ENCODE assay signal across 2 cellular contexts in genomic region chr16:84699147-84699711, GRCh38.
A peak's percentile ranks its signal among the peaks of the same experiment; 100 is the strongest.
TF ChIP-seq lines count a peak whose summit lies in the region.

No MANE protein-coding gene starts in this region.

TF ChIP-seq in GM12878, 131 proteins besides CTCF, POLR2A, EP300 and RAD21:
- TF ChIP-seq EGR1 (IDR thresholded peaks at IDR 0.05; ENCODE audit: borderline replicate concordance in 1 of 2, low read depth in 2 of 2, low read length in 2 of 2) = no peak
- no peak for TF ChIP-seq SKIL (IDR thresholded peaks at IDR 0.05; ENCODE audit: low read depth, poor library complexity, severe bottlenecking)
- TF ChIP-seq MLLT1 (IDR thresholded peaks at IDR 0.05) = 0 out of 2 replicates have a peak, but pooled peaks have one; percentile 33
- no peak for TF ChIP-seq HCFC1 (IDR thresholded peaks at IDR 0.05; ENCODE audit: low read length)
- no peak for TF ChIP-seq SMAD5 (IDR thresholded peaks at IDR 0.05; ENCODE audit: low read depth)
- TF ChIP-seq RBBP5 (conservative IDR thresholded peaks at IDR 0.05) = no peak
- no peak for TF ChIP-seq USF2 (IDR thresholded peaks at IDR 0.05; ENCODE audit: borderline replicate concordance, low read depth, low read length)
- TF ChIP-seq MEF2A (IDR thresholded peaks at IDR 0.05; ENCODE audit: insufficient read depth, low read depth, low read length) = no peak
- peak; percentile 95 for TF ChIP-seq ZNF24 (IDR thresholded peaks at IDR 0.05)

TF ChIP-seq in HepG2, 621 proteins besides CTCF, POLR2A, EP300 and RAD21 (continues in another document):
- TF ChIP-seq KLF11 (CRISPR knock-in tag; IDR thresholded peaks at IDR 0.05) (0 out of 2 replicates have a peak, but pooled peaks have one; percentile 48), ZSCAN9 (CRISPR knock-in tag; IDR thresholded peaks at IDR 0.05; ENCODE audit: borderline replicate concordance) (no peak), CREBL2 (CRISPR knock-in tag; IDR thresholded peaks at IDR 0.05; ENCODE audit: borderline replicate concordance) (peak; percentile 95; the same call in 1 of the 2 replicates), ZNF766 (CRISPR knock-in tag; IDR thresholded peaks at IDR 0.05; ENCODE audit: borderline replicate concordance) (peak; percentile 81), ZNF704 (CRISPR knock-in tag; IDR thresholded peaks at IDR 0.05; ENCODE audit: borderline replicate concordance) (peak; percentile 86), HNRNPLL (IDR thresholded peaks at IDR 0.05; ENCODE audit: low read depth, low read length, poor library complexity, severe bottlenecking) (peak; percentile 72), FOXP4 (CRISPR knock-in tag; IDR thresholded peaks at IDR 0.05) (peak; percentile 37; the same call in 1 of the 2 replicates), ZSCAN29 (CRISPR knock-in tag; conservative IDR thresholded peaks at IDR 0.05) (peak; percentile 80), MED13 (CRISPR knock-in tag; IDR thresholded peaks at IDR 0.05) (peak; percentile 74; the same call in 1 of the 2 replicates), ZNF276 (CRISPR knock-in tag; IDR thresholded peaks at IDR 0.05; ENCODE audit: low read depth) (peak; percentile 59; the same call in 1 of the 2 replicates), ARHGAP35 (CRISPR knock-in tag; IDR thresholded peaks at IDR 0.05; ENCODE audit: borderline replicate concordance) (peak; percentile 94), CBX5 (CRISPR knock-in tag; IDR thresholded peaks at IDR 0.05; ENCODE audit: borderline replicate concordance) (no peak), ZMYM3 (CRISPR knock-in tag; IDR thresholded peaks at IDR 0.05) (0 out of 2 replicates have a peak, but pooled peaks have one; percentile 2), ZNF512B (CRISPR knock-in tag; IDR thresholded peaks at IDR 0.05; ENCODE audit: borderline replicate concordance) (no peak), BCL6 (CRISPR knock-in tag; IDR thresholded peaks at IDR 0.05) (0 out of 2 replicates have a peak, but pooled peaks have one; percentile 4), ELF4 (CRISPR knock-in tag; IDR thresholded peaks at IDR 0.05; ENCODE audit: borderline replicate concordance) (peak; percentile 90; the same call in 1 of the 2 replicates), ZBTB4 (CRISPR knock-in tag; IDR thresholded peaks at IDR 0.05; ENCODE audit: borderline replicate concordance) (0 out of 2 replicates have a peak, but pooled peaks have one; percentile 19), STAT5B (CRISPR knock-in tag; IDR thresholded peaks at IDR 0.05) (0 out of 2 replicates have a peak, but pooled peaks have one; percentile 12), CERS6 (CRISPR knock-in tag; IDR thresholded peaks at IDR 0.05) (0 out of 2 replicates have a peak, but pooled peaks have one; percentile 78), ZNF547 (CRISPR knock-in tag; IDR thresholded peaks at IDR 0.05) (peak; percentile 44; the same call in 1 of the 2 replicates), CEBPZ (IDR thresholded peaks at IDR 0.05; ENCODE audit: low read length) (no peak), PREB (CRISPR knock-in tag; IDR thresholded peaks at IDR 0.05) (peak; percentile 80; the same call in 1 of the 2 replicates), BRCA1 (CRISPR knock-in tag; IDR thresholded peaks at IDR 0.05) (peak; percentile 91), PCBP1 (IDR thresholded peaks at IDR 0.05; ENCODE audit: borderline replicate concordance, low read depth, low read length) (no peak), ZNF34 (CRISPR knock-in tag; IDR thresholded peaks at IDR 0.05; ENCODE audit: borderline replicate concordance) (no peak), HNRNPK (IDR thresholded peaks at IDR 0.05; ENCODE audit: low read depth, low read length, poor library complexity, severe bottlenecking) (no peak), MYC (CRISPR knock-in tag; IDR thresholded peaks at IDR 0.05; ENCODE audit: borderline replicate concordance) (peak; percentile 64; the same call in 1 of the 2 replicates), JUND (CRISPR knock-in tag; IDR thresholded peaks at IDR 0.05) (0 out of 2 replicates have a peak, but pooled peaks have one; percentile 16), ZNF256 (CRISPR knock-in tag; conservative IDR thresholded peaks at IDR 0.05) (peak; percentile 89; the same call in 1 of the 2 replicates), MBNL3 (CRISPR knock-in tag; conservative IDR thresholded peaks at IDR 0.05) (no peak), ZFP1 (CRISPR knock-in tag; IDR thresholded peaks at IDR 0.05) (peak; percentile 57; the same call in 1 of the 2 replicates), ZBTB37 (CRISPR knock-in tag; IDR thresholded peaks at IDR 0.05) (peak; percentile 62; the same call in 1 of the 2 replicates), ZNF746 (CRISPR knock-in tag; IDR thresholded peaks at IDR 0.05) (peak; percentile 17; the same call in 1 of the 2 replicates), FOSL1 (CRISPR knock-in tag; IDR thresholded peaks at IDR 0.05; ENCODE audit: borderline replicate concordance) (0 out of 2 replicates have a peak, but pooled peaks have one; percentile 15), ZSCAN22 (CRISPR knock-in tag; IDR thresholded peaks at IDR 0.05) (peak; percentile 77)
